13 cellular contexts compared by ENCODE assay signal in genomic region chr7:47739301-47739870, GRCh38.
A peak's percentile ranks its signal among the peaks of the same experiment; 100 is the strongest.
DNase-seq lines count a peak whose midpoint lies in the region; ATAC-seq and TF ChIP-seq lines count a peak whose summit lies in the region.
"Had no signal": no experiment of that assay in that cellular context is flagged by ENCODE, and none has a peak within 500 bp of the region (broad histone marks: within the 10 kb centered on the region; RNA-seq: fewer than 3 reads in every experiment).

No MANE protein-coding gene starts in this region.

- H3K27ac Mint-ChIP-seq in WTC11 = peak overlapping the region; percentile 69; the same call in 1 of the 2 replicates
- peak overlapping the region; percentile 66 for H3K27ac Mint-ChIP-seq in progenitor cell of endocrine pancreas
- H3K27ac Mint-ChIP-seq in CD8-positive, alpha-beta memory T cell = no peak overlapping the region

- H3K9me3 ChIP-seq in CD8-positive, alpha-beta memory T cell (ENCODE audit: low read length) = no peaks in the 10 kb centered on the region

- H3K27me3 Mint-ChIP-seq in WTC11 (ENCODE audit: low read depth) = no peaks in the 10 kb centered on the region; the same call in 1 of the 2 replicates
- H3K27me3 Mint-ChIP-seq in progenitor cell of endocrine pancreas = peaks cover 2% of the 10 kb centered on the region
- H3K27me3 Mint-ChIP-seq in CD8-positive, alpha-beta memory T cell = peaks cover 5 to 9% of the 10 kb centered on the region in 2 donors

- no peaks in the 10 kb centered on the region for H3K36me3 ChIP-seq in CD8-positive, alpha-beta memory T cell (ENCODE audit: insufficient read depth, low read length)

- H3K36me3 Mint-ChIP-seq in WTC11 (no peaks in the 10 kb centered on the region), progenitor cell of endocrine pancreas (ENCODE audit: insufficient read depth) (no peaks in the 10 kb centered on the region)
- no peaks in the 10 kb centered on the region for H3K36me3 Mint-ChIP-seq in CD8-positive, alpha-beta memory T cell
- H3K36me3 Mint-ChIP-seq: T-cell had no signal

- peaks cover 28% of the 10 kb centered on the region for H3K4me1 Mint-ChIP-seq in WTC11
- H3K4me1 Mint-ChIP-seq in progenitor cell of endocrine pancreas (ENCODE audit: low read depth) = peaks cover 38% of the 10 kb centered on the region
- no peaks in the 10 kb centered on the region for H3K4me1 Mint-ChIP-seq in CD8-positive, alpha-beta memory T cell

- H3K9me3 Mint-ChIP-seq in WTC11 (0 out of 2 replicates have a peak, but pooled peaks cover 3% of the 10 kb centered on the region), progenitor cell of endocrine pancreas (ENCODE audit: low read depth) (no peaks in the 10 kb centered on the region)
- H3K9me3 Mint-ChIP-seq in CD8-positive, alpha-beta memory T cell = peaks cover 0 to 9% (median 0%) of the 10 kb centered on the region in 5 donors
- H3K9me3 Mint-ChIP-seq: T-cell had no signal

- POLR2A ChIA-PET in WTC11 (lab: Charles Lee) = no interaction called here
- POLR2A ChIA-PET in CD8-positive, alpha-beta memory T cell (lab: Charles Lee) = no interaction called here

- ATAC-seq in WTC11 (no peak; the same call in 1 of the 2 replicates), HG03108 (IDR thresholded peaks at IDR 0.05; ENCODE audit: unreplicated experiment) (no peak)
- ATAC-seq: HCT116, T-cell had no signal

- CTCF ChIA-PET in WTC11 (lab: Charles Lee) = no interaction called here
- CTCF ChIA-PET in CD8-positive, alpha-beta memory T cell (lab: Charles Lee) = no interaction called here

- no peak overlapping the region for H3K4me3 ChIP-seq in CD8-positive, alpha-beta memory T cell (ENCODE audit: low read length)
- H3K4me3 ChIP-seq: GM12878 had no signal

- DNase-seq in ELF-1 (ENCODE audit: low read depth, low spot score) (peak; percentile 58), WTC11 (ENCODE audit: low spot score) (no peak), mesenteric fat pad (ENCODE audit: low spot score) (peak; percentile 73), progenitor cell of endocrine pancreas (ENCODE audit: low spot score, unreplicated experiment) (no peak), GF-D8 (lab: John Stamatoyannopoulos, UW) (no peak), NCI-H1694 (lab: John Stamatoyannopoulos, UW) (no peak)
- DNase-seq in CD8-positive, alpha-beta memory T cell = no peak
- DNase-seq: C1 segment of cervical spinal cord, NCI-H1048, T-cell had no signal

- TF ChIP-seq CTCF in WTC11 (IDR thresholded peaks at IDR 0.05) = no peak
- TF ChIP-seq CTCF in progenitor cell of endocrine pancreas (IDR thresholded peaks at IDR 0.05; ENCODE audit: unreplicated experiment) = no peak

- no peak overlapping the region for H3K27ac ChIP-seq in CD8-positive, alpha-beta memory T cell (ENCODE audit: low read depth, low read length)

- no peaks in the 10 kb centered on the region for H3K27me3 ChIP-seq in CD8-positive, alpha-beta memory T cell (ENCODE audit: insufficient read depth, low read length, poor library complexity, severe bottlenecking)

- no peak overlapping the region for H3K4me3 Mint-ChIP-seq in WTC11
- no peak overlapping the region for H3K4me3 Mint-ChIP-seq in progenitor cell of endocrine pancreas (ENCODE audit: low read depth)
- H3K4me3 Mint-ChIP-seq in CD8-positive, alpha-beta memory T cell = no peak overlapping the region
- H3K4me3 Mint-ChIP-seq: T-cell had no signal

- no peaks in the 10 kb centered on the region for H3K4me1 ChIP-seq in CD8-positive, alpha-beta memory T cell (ENCODE audit: insufficient read depth, low read length)

TF ChIP-seq in WTC11, 78 proteins besides CTCF, POLR2A, EP300 and RAD21:
- TF ChIP-seq SOX15 (CRISPR knock-in tag; IDR thresholded peaks at IDR 0.05) (no peak), AR (CRISPR knock-in tag; IDR thresholded peaks at IDR 0.05) (no peak), TCF7 (CRISPR knock-in tag; IDR thresholded peaks at IDR 0.05; ENCODE audit: low read depth) (no peak)

Comparison
In these comparisons a context has a peak if more than half of its experiments do, and no peak if none do; other contexts are left out.
1. DNase-seq: peak in ELF-1 (single experiment) and mesenteric fat pad (single experiment); none in WTC11 (single experiment), progenitor cell of endocrine pancreas (single experiment), CD8-positive, alpha-beta memory T cell (0 of 5), GF-D8 (single experiment) and NCI-H1694 (single experiment).
2. H3K27ac Mint-ChIP-seq: peak in WTC11 (single experiment) and progenitor cell of endocrine pancreas (single experiment); none in CD8-positive, alpha-beta memory T cell (0 of 8).